ENCODE assay signal across 9 cellular contexts in the genomic region with DNA sequence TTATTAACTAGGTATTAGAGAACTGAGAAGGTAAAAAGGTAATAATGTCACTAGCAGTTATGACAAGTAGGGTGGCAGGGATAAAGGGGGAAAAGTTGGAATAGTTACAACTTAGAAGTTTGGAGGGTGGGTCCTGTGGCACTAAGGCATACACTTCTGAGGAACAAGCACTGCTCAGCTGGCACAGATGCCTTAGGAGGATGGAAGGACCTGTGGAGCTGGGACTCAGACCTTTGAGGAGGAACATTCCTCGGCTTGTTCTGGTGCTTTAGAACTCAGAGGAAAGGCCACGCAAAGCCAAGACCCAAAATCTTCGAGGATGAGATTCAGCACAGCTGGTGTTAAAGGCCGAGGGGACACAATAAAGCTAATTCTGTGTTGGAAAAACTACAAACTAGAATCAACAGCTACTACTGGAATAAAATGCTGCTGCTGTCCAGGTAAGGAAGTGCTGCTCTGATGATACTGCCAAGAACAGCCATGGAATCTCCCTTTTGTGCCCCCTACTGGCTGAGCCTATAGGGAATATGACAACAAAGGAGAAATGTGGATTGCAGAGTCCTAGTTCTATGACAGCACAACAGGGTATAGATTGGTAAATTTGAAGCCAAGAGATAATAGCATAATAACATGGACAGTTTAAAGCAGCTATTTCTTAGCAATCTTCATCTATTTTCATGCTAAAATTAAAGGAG.
A peak's percentile ranks its signal among the peaks of the same experiment; 100 is the strongest.
DNase-seq lines count a peak whose midpoint lies in the region; ATAC-seq and TF ChIP-seq lines count a peak whose summit lies in the region.
"Had no signal": no experiment of that assay in that cellular context is flagged by ENCODE, and none has a peak within 500 bp of the region (broad histone marks: within the 10 kb centered on the region; RNA-seq: fewer than 3 reads in every experiment).

No MANE protein-coding gene starts in this region.

- H3K36me3 Mint-ChIP-seq in activated T-helper 2 cell treated with anti-CD3 and anti-CD28 coated beads, Interferon-gamma antibody, Interleukin-2, Interleukin-4, amounts not matched to agents 10 μg/mL and 5 μg/mL and 100 μg/mL, durations not matched to agents 14 hours and 24 hours and 36 hours (ENCODE audit: low read depth), result no peaks in the 10 kb centered on the region
- no peaks in the 10 kb centered on the region for H3K36me3 Mint-ChIP-seq in CD4-positive, alpha-beta memory T cell

- POLR2A ChIA-PET in CD4-positive, alpha-beta memory T cell (lab: Charles Lee; ENCODE audit: partially characterized antibody), result no interaction called here

- no peak overlapping the region for H3K27ac Mint-ChIP-seq in activated T-helper 2 cell treated with anti-CD3 and anti-CD28 coated beads, Interferon-gamma antibody, Interleukin-2, Interleukin-4, amounts not matched to agents 10 μg/mL and 5 μg/mL and 100 μg/mL, durations not matched to agents 14 hours and 24 hours and 36 hours
- H3K27ac Mint-ChIP-seq in CD4-positive, alpha-beta memory T cell, result no peak overlapping the region

- H3K4me1 ChIP-seq in heart right ventricle (no peaks in the 10 kb centered on the region), right atrium auricular region (no peaks in the 10 kb centered on the region)
- H3K4me1 ChIP-seq in CD4-positive, alpha-beta memory T cell (ENCODE audit: insufficient read depth, low read length), result no peaks in the 10 kb centered on the region

- intact Hi-C loops in heart right ventricle (cut with DNase I), result no loop called here
- intact Hi-C loops in activated T-helper 2 cell treated with anti-CD3 and anti-CD28 coated beads, Interferon-gamma antibody, Interleukin-2, Interleukin-4, amounts not matched to agents 10 μg/mL and 5 μg/mL and 100 μg/mL, durations not matched to agents 14 hours and 24 hours and 36 hours (cut with micrococcal nuclease), result loop anchor here (1.0 kb wide), 1 partner anchor 108 kb away; no protein-coding TSS in a partner anchor
- intact Hi-C loops in CD4-positive, alpha-beta memory T cell (cut with micrococcal nuclease), result no loop called here

- no peak overlapping the region for H3K4me3 ChIP-seq in heart right ventricle
- H3K4me3 ChIP-seq in right atrium auricular region, result no peak overlapping the region
- no peak overlapping the region for H3K4me3 ChIP-seq in CD4-positive, alpha-beta memory T cell (ENCODE audit: low read length in 2 of 2)

- CTCF ChIA-PET in CD4-positive, alpha-beta memory T cell (lab: Charles Lee; ENCODE audit: partially characterized antibody), result no interaction called here

- no peaks in the 10 kb centered on the region for H3K4me1 Mint-ChIP-seq in activated T-helper 2 cell treated with anti-CD3 and anti-CD28 coated beads, Interferon-gamma antibody, Interleukin-2, Interleukin-4, amounts not matched to agents 10 μg/mL and 5 μg/mL and 100 μg/mL, durations not matched to agents 14 hours and 24 hours and 36 hours (ENCODE audit: low read depth)
- no peaks in the 10 kb centered on the region for H3K4me1 Mint-ChIP-seq in CD4-positive, alpha-beta memory T cell
- H3K4me1 Mint-ChIP-seq: central memory CD8-positive, alpha-beta T cell had no signal

- H3K27me3 ChIP-seq in heart right ventricle (no peaks in the 10 kb centered on the region), right atrium auricular region (no peaks in the 10 kb centered on the region)
- no peaks in the 10 kb centered on the region for H3K27me3 ChIP-seq in CD4-positive, alpha-beta memory T cell (ENCODE audit: insufficient read depth, low read length)

- H3K9me3 Mint-ChIP-seq in activated T-helper 2 cell treated with anti-CD3 and anti-CD28 coated beads, Interferon-gamma antibody, Interleukin-2, Interleukin-4, amounts not matched to agents 10 μg/mL and 5 μg/mL and 100 μg/mL, durations not matched to agents 14 hours and 24 hours and 36 hours, result no peaks in the 10 kb centered on the region
- H3K9me3 Mint-ChIP-seq in CD4-positive, alpha-beta memory T cell, result peaks cover 0 to 3% (median 0%) of the 10 kb centered on the region in 8 donors

- H3K9me3 ChIP-seq in heart right ventricle (no peaks in the 10 kb centered on the region), right atrium auricular region (no peaks in the 10 kb centered on the region)
- H3K9me3 ChIP-seq in CD4-positive, alpha-beta memory T cell (ENCODE audit: control insufficient read depth in 1 of 2, low read length in 2 of 2), result no peaks in the 10 kb centered on the region

- TF ChIP-seq CTCF in heart right ventricle (IDR thresholded peaks at IDR 0.05), result peak in 7 of 9 donors; percentile 22 to 43 (median 33)
- no peak for TF ChIP-seq CTCF in right atrium auricular region (IDR thresholded peaks at IDR 0.05)

- peaks cover 10% of the 10 kb centered on the region for H3K27me3 Mint-ChIP-seq in activated T-helper 2 cell treated with anti-CD3 and anti-CD28 coated beads, Interferon-gamma antibody, Interleukin-2, Interleukin-4, amounts not matched to agents 10 μg/mL and 5 μg/mL and 100 μg/mL, durations not matched to agents 14 hours and 24 hours and 36 hours (ENCODE audit: low read depth)
- H3K27me3 Mint-ChIP-seq in CD4-positive, alpha-beta memory T cell, result peaks cover 1 to 4% of the 10 kb centered on the region in 2 donors
- H3K27me3 Mint-ChIP-seq: central memory CD8-positive, alpha-beta T cell had no signal

- ATAC-seq in heart right ventricle (no peak), HG03095 (IDR thresholded peaks at IDR 0.05; ENCODE audit: unreplicated experiment) (peak; percentile 50)

- no peaks in the 10 kb centered on the region for H3K36me3 ChIP-seq in heart right ventricle
- no peaks in the 10 kb centered on the region for H3K36me3 ChIP-seq in right atrium auricular region
- H3K36me3 ChIP-seq in CD4-positive, alpha-beta memory T cell (ENCODE audit: insufficient read depth, low read length), result no peaks in the 10 kb centered on the region

- WGBS in heart right ventricle, 2 donors, result 70 to 77% methylated on average over 4 of the region's 4 CpGs

- H3K27ac ChIP-seq in heart right ventricle (no peak overlapping the region), right atrium auricular region (no peak overlapping the region)
- no peak overlapping the region for H3K27ac ChIP-seq in CD4-positive, alpha-beta memory T cell (ENCODE audit: low read depth, low read length)

- H3K4me3 Mint-ChIP-seq in activated T-helper 2 cell treated with anti-CD3 and anti-CD28 coated beads, Interferon-gamma antibody, Interleukin-2, Interleukin-4, amounts not matched to agents 10 μg/mL and 5 μg/mL and 100 μg/mL, durations not matched to agents 14 hours and 24 hours and 36 hours (ENCODE audit: low read depth), result no peak overlapping the region
- H3K4me3 Mint-ChIP-seq in CD4-positive, alpha-beta memory T cell, result no peak overlapping the region
- H3K4me3 Mint-ChIP-seq: central memory CD8-positive, alpha-beta T cell had no signal

- DNase-seq in heart right ventricle (no peak), right atrium auricular region (ENCODE audit: low spot score) (no peak), SHP77 (lab: John Stamatoyannopoulos, UW) (peak; percentile 22 to 49), iPS DF 4.7 (ENCODE audit: extremely low read depth, low spot score) (peak; percentile 51), cerebellar nuclear complex (lab: John Stamatoyannopoulos, UW) (no peak)
- no peak for DNase-seq in activated T-helper 2 cell treated with anti-CD3 and anti-CD28 coated beads, Interferon-gamma antibody, Interleukin-2, Interleukin-4, amounts not matched to agents 10 μg/mL and 5 μg/mL and 100 μg/mL, durations not matched to agents 14 hours and 24 hours and 36 hours (ENCODE audit: low spot score)
- no peak for DNase-seq in CD4-positive, alpha-beta memory T cell

Comparison
In these comparisons a context has a peak if more than half of its experiments do, and no peak if none do; other contexts are left out.
1. CTCF ChIP-seq: peak in heart right ventricle (7 of 9); none in right atrium auricular region (0 of 2).
2. DNase-seq: peak in SHP77 (2 of 2) and iPS DF 4.7 (single experiment); none in heart right ventricle (0 of 2), right atrium auricular region (single experiment), activated T-helper 2 cell treated with anti-CD3 and anti-CD28 coated beads, Interferon-gamma antibody, Interleukin-2, Interleukin-4, amounts not matched to agents 10 μg/mL and 5 μg/mL and 100 μg/mL, durations not matched to agents 14 hours and 24 hours and 36 hours (single experiment), cerebellar nuclear complex (0 of 2) and CD4-positive, alpha-beta memory T cell (0 of 5).